9 cellular contexts compared by ENCODE assay signal in genomic region chr1:111032295-111032897, GRCh38.
A peak's percentile ranks its signal among the peaks of the same experiment; 100 is the strongest.
DNase-seq lines count a peak whose midpoint lies in the region; ATAC-seq and TF ChIP-seq lines count a peak whose summit lies in the region.
"Had no signal": no experiment of that assay in that cellular context is flagged by ENCODE, and none has a peak within 500 bp of the region (broad histone marks: within the 10 kb centered on the region; RNA-seq: fewer than 3 reads in every experiment).

No MANE protein-coding gene starts in this region.

- CTCF ChIA-PET in HEK293T (lab: Yijun Ruan, JAX) (no interaction called here), PC-9 (lab: Charles Lee) (interaction anchor here (0.5 kb wide), 1 partner anchor 269 kb away, joined by 7 read pairs; no protein-coding TSS in a partner anchor)

- DNase-seq in NCI-H1417 (lab: John Stamatoyannopoulos, UW) (peak; percentile 8 to 64 (median 63)), NCI-H1417 treated with DMSO at 0.1 percent for 48 hours (lab: John Stamatoyannopoulos, UW) (no peak), HEK293T (ENCODE audit: extremely low spot score) (peak; percentile 43), PC-9 (peak; percentile 12 to 64), cardiac fibroblast (ENCODE audit: low read depth in 2 of 2) (peak; percentile 36 to 62), mucosa of descending colon (peak in 1 of 3 donors; percentile 66), epidermal melanocyte (ENCODE audit: insufficient read length, low spot score) (no peak), 8988T (no peak)

- no peak overlapping the region for H2AFZ ChIP-seq in PC-9

- no peaks in the 10 kb centered on the region for H4K20me1 ChIP-seq in PC-9 (ENCODE audit: insufficient read depth)
- H4K20me1 ChIP-seq: BLaER1 treated with 17β-estradiol and CSF1 and Interleukin-3, amounts not matched to agents 10 nM and 100 nM had no signal

- H3K36me3 ChIP-seq in PC-9 (ENCODE audit: low read depth) (no peaks in the 10 kb centered on the region), mucosa of descending colon (ENCODE audit: low read depth) (no peaks in the 10 kb centered on the region)
- H3K36me3 ChIP-seq: BLaER1 treated with 17β-estradiol and CSF1 and Interleukin-3, amounts not matched to agents 10 nM and 100 nM had no signal

- peak; percentile 54 for ATAC-seq in mucosa of descending colon

- H3K4me1 ChIP-seq in PC-9 (replicated peaks; ENCODE audit: insufficient read depth) (no peaks in the 10 kb centered on the region), mucosa of descending colon (ENCODE audit: low read depth) (no peaks in the 10 kb centered on the region)
- H3K4me1 ChIP-seq: BLaER1 treated with 17β-estradiol and CSF1 and Interleukin-3, amounts not matched to agents 10 nM and 100 nM had no signal

- H3K4me3 ChIP-seq in PC-9 (no peak overlapping the region), cardiac fibroblast (replicated peaks in 1 of 2; ENCODE audit: low read depth in 2 of 2, low read length in 2 of 2) (no peak overlapping the region), mucosa of descending colon (no peak overlapping the region)
- H3K4me3 ChIP-seq: BLaER1 treated with 17β-estradiol and CSF1 and Interleukin-3, amounts not matched to agents 10 nM and 100 nM had no signal

- H3K27ac ChIP-seq in PC-9, result no peak overlapping the region
- H3K27ac ChIP-seq: BLaER1 treated with 17β-estradiol and CSF1 and Interleukin-3, amounts not matched to agents 10 nM and 100 nM had no signal

- BruUV-seq in PC-9 (replicated peaks; lab: Mats Ljungman, UMichigan), result no TSS peak

- TF ChIP-seq CTCF in PC-9 (conservative IDR thresholded peaks at IDR 0.05) (peak; percentile 99), cardiac fibroblast (IDR thresholded peaks at IDR 0.05; ENCODE audit: low read depth, low read length) (peak; percentile 75), mucosa of descending colon (IDR thresholded peaks at IDR 0.05) (peak; percentile 73)

- no peaks in the 10 kb centered on the region for H3K27me3 ChIP-seq in PC-9 (ENCODE audit: insufficient read depth, low read depth)
- H3K27me3 ChIP-seq: BLaER1 treated with 17β-estradiol and CSF1 and Interleukin-3, amounts not matched to agents 10 nM and 100 nM had no signal

- H3K4me2 ChIP-seq in PC-9, result no peak overlapping the region
- H3K4me2 ChIP-seq: BLaER1 treated with 17β-estradiol and CSF1 and Interleukin-3, amounts not matched to agents 10 nM and 100 nM had no signal

- H3K79me2 ChIP-seq in PC-9 (ENCODE audit: low read depth), result no peaks in the 10 kb centered on the region

- peaks cover 8% of the 10 kb centered on the region; the same call in 1 of the 2 replicates for H3K9me3 ChIP-seq in PC-9 (ENCODE audit: insufficient read depth, low read depth)
- H3K9me3 ChIP-seq in mucosa of descending colon, result no peaks in the 10 kb centered on the region

- H3K9me2 ChIP-seq in PC-9 (ENCODE audit: insufficient read depth), result no peaks in the 10 kb centered on the region

- no peaks in the 10 kb centered on the region for H3F3A ChIP-seq in PC-9 (ENCODE audit: insufficient read depth, low read depth)

- POLR2A ChIA-PET in HEK293T (lab: Yijun Ruan, JAX) (no interaction called here), PC-9 (lab: Charles Lee; ENCODE audit: unreplicated experiment) (no interaction called here)

- intact Hi-C loops in PC-9 (cut with micrococcal nuclease; ENCODE audit: unreplicated experiment) (loop anchor here (5.0 kb wide), 2 partner anchors 300 to 375 kb away; no protein-coding TSS in a partner anchor), mucosa of descending colon (cut with DNase I, micrococcal nuclease) (no loop called here)

TF ChIP-seq in HEK293T, 16 proteins besides CTCF, POLR2A, EP300 and RAD21:
- TF ChIP-seq, protein P1, sequence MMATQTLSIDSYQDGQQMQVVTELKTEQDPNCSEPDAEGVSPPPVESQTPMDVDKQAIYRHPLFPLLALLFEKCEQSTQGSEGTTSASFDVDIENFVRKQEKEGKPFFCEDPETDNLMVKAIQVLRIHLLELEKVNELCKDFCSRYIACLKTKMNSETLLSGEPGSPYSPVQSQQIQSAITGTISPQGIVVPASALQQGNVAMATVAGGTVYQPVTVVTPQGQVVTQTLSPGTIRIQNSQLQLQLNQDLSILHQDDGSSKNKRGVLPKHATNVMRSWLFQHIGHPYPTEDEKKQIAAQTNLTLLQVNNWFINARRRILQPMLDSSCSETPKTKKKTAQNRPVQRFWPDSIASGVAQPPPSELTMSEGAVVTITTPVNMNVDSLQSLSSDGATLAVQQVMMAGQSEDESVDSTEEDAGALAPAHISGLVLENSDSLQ (IDR thresholded peaks at IDR 0.05), result 0 out of 2 replicates have a peak, but pooled peaks have one; percentile 1
- TF ChIP-seq HDGF (IDR thresholded peaks at IDR 0.05; ENCODE audit: borderline replicate concordance), result no peak
- no peak for TF ChIP-seq ZNF384 (IDR thresholded peaks at IDR 0.05)
- no peak for TF ChIP-seq LEF1 (IDR thresholded peaks at IDR 0.05; ENCODE audit: borderline replicate concordance)

Comparison
In these comparisons a context has a peak if more than half of its experiments do, and no peak if none do; other contexts are left out.
1. DNase-seq: peak in NCI-H1417 (3 of 3), HEK293T (single experiment), PC-9 (2 of 2) and cardiac fibroblast (2 of 2); none in NCI-H1417 treated with DMSO at 0.1 percent for 48 hours (single experiment), epidermal melanocyte (single experiment) and 8988T (single experiment).
2. Peak in every context shown above with its lines, with median percentiles within 50 percentile points of each other: CTCF ChIP-seq.